ENCODE assay signal across 24 cellular contexts in genomic region chr1:43536864-43537358, GRCh38. TPM values are rescaled to one million over a fixed set of nuclear protein-coding genes. Genes with fewer than 3 reads are reported as not detected.
DNase-seq lines count a peak whose midpoint lies in the region; ATAC-seq, FAIRE-seq and TF ChIP-seq lines count a peak whose summit lies in the region.
"Had no signal": no experiment of that assay in that cellular context is flagged by ENCODE, and none has a peak within 500 bp of the region (broad histone marks: within the 10 kb centered on the region; RNA-seq: fewer than 3 reads in every experiment).

No MANE protein-coding gene starts in this region.

- H3K9me3 ChIP-seq in HepG2 (ENCODE audit: low read length) (no peaks in the 10 kb centered on the region), right lobe of liver (no peaks in the 10 kb centered on the region), trophoblast cell (ENCODE audit: insufficient read depth, low read depth, low read length) (peaks cover 5% of the 10 kb centered on the region), lower lobe of right lung (no peaks in the 10 kb centered on the region)
- H3K9me3 ChIP-seq: gastrocnemius medialis, right atrium auricular region, tibial nerve had no signal

- no peak overlapping the region for H3K4me3 ChIP-seq in HepG2 (replicated peaks in 1 of 3; ENCODE audit: insufficient read depth in 1 of 3, low read depth in 2 of 3, low read length in 3 of 3)
- no peak overlapping the region for H3K4me3 ChIP-seq in right lobe of liver
- no peak overlapping the region for H3K4me3 ChIP-seq in trophoblast cell (ENCODE audit: low read depth, low read length)
- H3K4me3 ChIP-seq in lower lobe of right lung, result no peak overlapping the region
- H3K4me3 ChIP-seq: gastrocnemius medialis, right atrium auricular region, tibial nerve had no signal

- ATAC-seq in HepG2 (no peak), right lobe of liver (no peak), lower lobe of right lung (no peak)
- ATAC-seq: activated T-cell treated with anti-CD3 and anti-CD28 coated beads, Interleukin-2, amount 50 U/mL, for 4 hours; SK-N-SH treated with all-trans-retinoic acid at 6 μM for 48 hours; stimulated activated memory B cell treated with anti-CD40 and anti-IgM and Interleukin-4, amounts not matched to agents 10 μg/mL and 1 μg/mL and 100 μg/mL, for 72 hours had no signal

- CTCF ChIA-PET in HepG2 (lab: Yijun Ruan, JAX; ENCODE audit: low intra/inter-chr PET ratio, low total read pairs), result no interaction called here

- peaks cover 75% of the 10 kb centered on the region for H3K79me2 ChIP-seq in HepG2 (ENCODE audit: insufficient read depth, low read length)
- peaks cover 41% of the 10 kb centered on the region for H3K79me2 ChIP-seq in trophoblast cell (ENCODE audit: control insufficient read depth, insufficient read depth, low read length, poor library complexity)

- intact Hi-C loops in HepG2 (cut with micrococcal nuclease; ENCODE audit: unreplicated experiment) (no loop called here), right lobe of liver (cut with DNase I) (no loop called here), lower lobe of right lung (cut with DNase I) (no loop called here)

- no peak for TF ChIP-seq EP300 in HepG2 (IDR thresholded peaks at IDR 0.05; ENCODE audit: low read depth in 2 of 2, low read length in 2 of 2)
- TF ChIP-seq EP300 in HepG2 (CRISPR knock-in tag; IDR thresholded peaks at IDR 0.05; ENCODE audit: borderline replicate concordance), result no peak

- peak overlapping the region; percentile 82 for H4K91ac ChIP-seq in trophoblast cell (ENCODE audit: low read depth, low read length)

- TF ChIP-seq POLR2A in HepG2 (IDR thresholded peaks at IDR 0.05; ENCODE audit: insufficient read depth in 1 of 2, low read depth in 2 of 2, low read length in 2 of 2) (no peak), right lobe of liver (IDR thresholded peaks at IDR 0.05) (no peak), H54 (IDR thresholded peaks at IDR 0.05; ENCODE audit: low read depth, low read length) (no peak)

- H4K8ac ChIP-seq in trophoblast cell (ENCODE audit: low read depth, low read length), result peak overlapping the region; percentile 14

- H2BK5ac ChIP-seq in trophoblast cell (ENCODE audit: low read depth, low read length, poor library complexity), result peak overlapping the region; percentile 15

- peak overlapping the region; percentile 90 for H2BK12ac ChIP-seq in trophoblast cell (ENCODE audit: low read length)

- H2BK120ac ChIP-seq in trophoblast cell (ENCODE audit: insufficient read depth, low read length, poor library complexity), result peak overlapping the region; percentile 13

- H4K12ac ChIP-seq in trophoblast cell (ENCODE audit: low read depth, low read length), result no peak overlapping the region

- H3K9me3 Mint-ChIP-seq in glutamatergic neuron (ENCODE audit: unreplicated experiment), result peaks cover 5% of the 10 kb centered on the region
- H3K9me3 Mint-ChIP-seq: activated naive CD4-positive, alpha-beta T cell treated with anti-CD3 and anti-CD28 coated beads, Interleukin-2, amount 50 U/mL, for 24 hours; activated T-cell treated with anti-CD3 and anti-CD28 coated beads, Interleukin-2, amount 50 U/mL, for 4 hours; stimulated activated memory B cell treated with anti-CD40 and anti-IgM and Interleukin-4, amounts not matched to agents 10 μg/mL and 1 μg/mL and 100 μg/mL, for 72 hours had no signal

- H3K4me2 ChIP-seq in HepG2 (ENCODE audit: low read depth, low read length), result no peak overlapping the region
- peak overlapping the region; percentile 35 for H3K4me2 ChIP-seq in trophoblast cell (ENCODE audit: low read length)

- H3K36me3 ChIP-seq in HepG2 (replicated peaks in 1 of 2; ENCODE audit: control insufficient read depth in 1 of 2, insufficient read depth in 2 of 2, low read length in 2 of 2), result peaks cover 15 to 31% of the 10 kb centered on the region in 2 experiments; a peak in 4 of 5 replicates
- no peaks in the 10 kb centered on the region for H3K36me3 ChIP-seq in right lobe of liver
- peaks cover 31 to 38% of the 10 kb centered on the region in 2 experiments for H3K36me3 ChIP-seq in trophoblast cell (ENCODE audit: control insufficient read depth in 1 of 2, insufficient read depth in 2 of 2, low read length in 2 of 2)
- H3K36me3 ChIP-seq in lower lobe of right lung, result no peaks in the 10 kb centered on the region
- H3K36me3 ChIP-seq: brain microvascular endothelial cell, gastrocnemius medialis, right atrium auricular region had no signal

- no peak for FAIRE-seq in HepG2 (lab: Jason Lieb, UNC)
- no peak for FAIRE-seq in H54 (lab: Jason Lieb, UNC)
- FAIRE-seq: G401.6 had no signal

- H3K9ac ChIP-seq in HepG2 (ENCODE audit: insufficient read depth, low read depth, low read length), result no peak overlapping the region
- peak overlapping the region; percentile 37 for H3K9ac ChIP-seq in trophoblast cell (ENCODE audit: low read length)

- H3K27ac Mint-ChIP-seq in glutamatergic neuron (ENCODE audit: unreplicated experiment), result peak overlapping the region; percentile 41
- H3K27ac Mint-ChIP-seq: activated naive CD4-positive, alpha-beta T cell treated with anti-CD3 and anti-CD28 coated beads, Interleukin-2, amount 50 U/mL, for 24 hours; stimulated activated memory B cell treated with anti-CD40 and anti-IgM and Interleukin-4, amounts not matched to agents 10 μg/mL and 1 μg/mL and 100 μg/mL, for 72 hours had no signal

- H3K27me3 ChIP-seq in HepG2 (ENCODE audit: control insufficient read depth in 1 of 2, insufficient read depth in 2 of 2, low read length in 2 of 2) (no peaks in the 10 kb centered on the region), right lobe of liver (no peaks in the 10 kb centered on the region), trophoblast cell (ENCODE audit: insufficient read depth, low read length) (no peaks in the 10 kb centered on the region), lower lobe of right lung (ENCODE audit: low read depth) (no peaks in the 10 kb centered on the region)
- H3K27me3 ChIP-seq: brain microvascular endothelial cell, gastrocnemius medialis, right atrium auricular region, tibial nerve had no signal

- no peak overlapping the region for H3K4me3 Mint-ChIP-seq in glutamatergic neuron (ENCODE audit: unreplicated experiment)
- H3K4me3 Mint-ChIP-seq: activated naive CD4-positive, alpha-beta T cell treated with anti-CD3 and anti-CD28 coated beads, Interleukin-2, amount 50 U/mL, for 24 hours; stimulated activated memory B cell treated with anti-CD40 and anti-IgM and Interleukin-4, amounts not matched to agents 10 μg/mL and 1 μg/mL and 100 μg/mL, for 72 hours had no signal

- peaks cover 38% of the 10 kb centered on the region for H4K20me1 ChIP-seq in HepG2 (ENCODE audit: insufficient read depth, low read length)

- H3K4ac ChIP-seq in trophoblast cell (ENCODE audit: low read depth, low read length), result peak overlapping the region; percentile 84

- peaks cover 11% of the 10 kb centered on the region for H3K36me3 Mint-ChIP-seq in glutamatergic neuron (ENCODE audit: unreplicated experiment)
- H3K36me3 Mint-ChIP-seq: activated naive CD4-positive, alpha-beta T cell treated with anti-CD3 and anti-CD28 coated beads, Interleukin-2, amount 50 U/mL, for 24 hours; stimulated activated memory B cell treated with anti-CD40 and anti-IgM and Interleukin-4, amounts not matched to agents 10 μg/mL and 1 μg/mL and 100 μg/mL, for 72 hours had no signal

- 86% methylated on average over 11 of the region's 11 CpGs for WGBS in HepG2 (ENCODE audit: low lambda C conversion rate)
- WGBS in right lobe of liver (ENCODE audit: insufficient coverage, low coverage, low lambda C conversion rate, missing lambda C conversion rate), result 66% methylated on average over 8 of the region's 11 CpGs
- WGBS in trophoblast cell (ENCODE audit: extremely low coverage, insufficient coverage, insufficient read length), result no CpG with 5 or more reads among the region's 11 CpGs

- DNase-seq in HepG2 (ENCODE audit: low spot score) (no peak), right lobe of liver (no peak), glutamatergic neuron (no peak), trophoblast cell (no peak), lower lobe of right lung (no peak), SIG-M5 (lab: John Stamatoyannopoulos, UW) (no peak), H54 (ENCODE audit: insufficient read length, low spot score) (no peak), retina (no peak)
- DNase-seq: activated T-cell treated with anti-CD3 and anti-CD28 coated beads, Interleukin-2, amount 50 U/mL, for 4 hours; C1 segment of cervical spinal cord; cortex of kidney; GOT3; midbrain; NCI-H146; NCI-H774; T-helper 9 cell had no signal

- H3K79me1 ChIP-seq in trophoblast cell (ENCODE audit: low read length), result peaks cover 32% of the 10 kb centered on the region

- BruUV-seq in HepG2 (replicated peaks; lab: Mats Ljungman, UMichigan), result no TSS peak

- H3K4me1 Mint-ChIP-seq in glutamatergic neuron (ENCODE audit: low read depth, unreplicated experiment), result peaks cover 23% of the 10 kb centered on the region

- peak overlapping the region; percentile 51 for H3K14ac ChIP-seq in trophoblast cell (ENCODE audit: low read length)

- H3K23ac ChIP-seq in trophoblast cell (ENCODE audit: low read length), result no peak overlapping the region

- TF ChIP-seq RAD21 in HepG2 (CRISPR knock-in tag; IDR thresholded peaks at IDR 0.05), result no peak

- POLR2A ChIA-PET in HepG2 (lab: Yijun Ruan, JAX), result interaction anchor here (8.6 kb wide), 1 partner anchor 10 kb away, joined by 87 read pairs; no protein-coding TSS in a partner anchor

- no peak overlapping the region for H2AFZ ChIP-seq in HepG2 (ENCODE audit: low read length)
- peak overlapping the region; percentile 12 for H2AFZ ChIP-seq in trophoblast cell (ENCODE audit: insufficient read depth, low read length, poor library complexity)

- H3K18ac ChIP-seq in trophoblast cell (ENCODE audit: low read length), result peak overlapping the region; percentile 71

- H2AK5ac ChIP-seq in trophoblast cell (ENCODE audit: low read length), result peak overlapping the region; percentile 24

- H3K27me3 Mint-ChIP-seq in glutamatergic neuron (ENCODE audit: unreplicated experiment), result peaks cover 8% of the 10 kb centered on the region

- H3K4me1 ChIP-seq in HepG2 (ENCODE audit: insufficient read depth, low read length) (peaks cover 82% of the 10 kb centered on the region), right lobe of liver (peaks cover 0 to 69% (median 23%) of the 10 kb centered on the region in 4 donors), trophoblast cell (ENCODE audit: control insufficient read depth in 1 of 2, insufficient read depth in 2 of 2, low read length in 2 of 2) (peaks cover 42 to 50% of the 10 kb centered on the region in 2 experiments), lower lobe of right lung (peaks cover 40% of the 10 kb centered on the region)

- TF ChIP-seq CTCF in HepG2 (CRISPR knock-in tag; IDR thresholded peaks at IDR 0.05) (no peak), right lobe of liver (IDR thresholded peaks at IDR 0.05) (no peak), glutamatergic neuron (IDR thresholded peaks at IDR 0.05; ENCODE audit: partially characterized antibody, unreplicated experiment) (no peak), lower lobe of right lung (IDR thresholded peaks at IDR 0.05) (no peak)

- peak overlapping the region; percentile 38 for H3K27ac ChIP-seq in HepG2 (ENCODE audit: extremely low read length, insufficient read depth, low read length)
- H3K27ac ChIP-seq in right lobe of liver, result peak overlapping the region in 1 of 3 donors; percentile 13
- H3K27ac ChIP-seq in trophoblast cell (ENCODE audit: low read depth, low read length), result peak overlapping the region; percentile 87
- H3K27ac ChIP-seq in lower lobe of right lung, result no peak overlapping the region
- H3K27ac ChIP-seq: brain microvascular endothelial cell, right atrium auricular region had no signal

- in situ Hi-C loops in HepG2 (cut with HindIII; ENCODE audit: extremely low pct_ligation_motif_present, low pct_unique_long_range_greater_than_20kb), result no loop called here

RNA-seq across cellular contexts. Expression of gene PTPRF, which starts 6.2 kb away (rescaled TPM):
- 47.3 and 55.9 TPM in 2 replicates for total RNA-seq in HepG2 (2016; rRNA removed; fragmentation: Illumina TruSeq; extraction: Trizol)
- total RNA-seq in HepG2 (2016; cell fraction: cytosol; rRNA removed; fragmentation: Illumina TruSeq; extraction: Trizol; ENCODE audit: low read depth), result 6.1 and 8.9 TPM in 2 replicates
- total RNA-seq in HepG2 (2016; cell fraction: insoluble cytoplasmic fraction; rRNA removed; fragmentation: Illumina TruSeq; extraction: Trizol), result 38.1 and 54.3 TPM in 2 replicates
- total RNA-seq in HepG2 (2016; cell fraction: membrane; rRNA removed; fragmentation: Illumina TruSeq; extraction: Trizol), result 30.4 and 36.7 TPM in 2 replicates
- 76.8 and 90.3 TPM in 2 replicates for total RNA-seq in HepG2 (2016; cell fraction: nucleus; rRNA removed; fragmentation: Illumina TruSeq; extraction: Trizol)
- polyA plus RNA-seq in HepG2 (2011; rRNA removed), result 167 and 213 TPM in 2 replicates
- 119 and 128 TPM in 2 replicates for polyA plus RNA-seq in HepG2 (2011; cell fraction: cytosol; rRNA removed)
- 229 and 238 TPM in 2 replicates for polyA plus RNA-seq in HepG2 (2011; cell fraction: nucleus; rRNA removed)
- 125 and 182 TPM in 2 replicates for polyA plus RNA-seq in HepG2 (2012)
- 5.7 and 6.0 TPM in 2 replicates for polyA plus RNA-seq in HepG2 (2016; cell fraction: cytosol; fragmentation: Illumina TruSeq; extraction: Trizol; ENCODE audit: low read depth)
- 37.1 and 51.8 TPM in 2 replicates for polyA plus RNA-seq in HepG2 (2016; cell fraction: insoluble cytoplasmic fraction; fragmentation: Illumina TruSeq; extraction: Trizol; ENCODE audit: low read depth)
- 13.5 and 17.9 TPM in 2 replicates for polyA plus RNA-seq in HepG2 (2016; cell fraction: membrane; fragmentation: Illumina TruSeq; extraction: Trizol; ENCODE audit: low read depth)
- polyA plus RNA-seq in HepG2 (2016; cell fraction: nucleus; fragmentation: Illumina TruSeq; extraction: Trizol; ENCODE audit: insufficient read depth, low read depth), result 139 and 140 TPM in 2 replicates
- polyA minus RNA-seq in HepG2 (2011; rRNA and poly(A)+ RNA removed; ENCODE audit: low replicate concordance), result 212 and 690 TPM in 2 replicates
- 137 and 178 TPM in 2 replicates for polyA minus RNA-seq in HepG2 (2011; cell fraction: cytosol; rRNA and poly(A)+ RNA removed)
- 83.0 and 106 TPM in 2 replicates for polyA minus RNA-seq in HepG2 (2011; cell fraction: nucleus; rRNA and poly(A)+ RNA removed)
- total RNA-seq in right lobe of liver, result 100 to 1,000 TPM in 4 of 6 experiments, 10 to 100 TPM in 2; 97.1 to 252 (median 160) TPM
- total RNA-seq in glutamatergic neuron (ENCODE audit: unreplicated experiment), result 171 TPM
- polyA plus RNA-seq in trophoblast cell (2013), result 205 TPM in 2 replicates
- total RNA-seq in lower lobe of right lung, result 176 TPM
